8 cellular contexts compared by ENCODE assay signal in genomic region chr16:21156767-21157467, GRCh38. TPM values are rescaled to one million over a fixed set of nuclear protein-coding genes. Genes with fewer than 3 reads are reported as not detected.
A peak's percentile ranks its signal among the peaks of the same experiment; 100 is the strongest.
DNase-seq lines count a peak whose midpoint lies in the region; ATAC-seq and TF ChIP-seq lines count a peak whose summit lies in the region.

No MANE protein-coding gene starts in this region.

- DNase-seq in BJ (ENCODE audit: low read depth) = no peak
- DNase-seq in GM19240 (ENCODE audit: insufficient read length, low spot score) = peak; percentile 24
- DNase-seq in NCI-H345 (lab: John Stamatoyannopoulos, UW) = peak; percentile 63
- no peak for DNase-seq in ascending aorta (ENCODE audit: low spot score in 2 of 2)
- peak; percentile 76 for DNase-seq in hepatic stellate cell (ENCODE audit: low spot score)
- no peak for DNase-seq in sciatic nerve (ENCODE audit: low spot score)

- H3K27me3 ChIP-seq in BJ (ENCODE audit: control insufficient read depth, insufficient read depth, low read length) = no peaks in the 10 kb centered on the region
- H3K27me3 ChIP-seq in ascending aorta = no peaks in the 10 kb centered on the region

- H3K4me3 ChIP-seq in BJ (ENCODE audit: low read depth, low read length) = no peak overlapping the region
- no peak overlapping the region for H3K4me3 ChIP-seq in ascending aorta

- no peak overlapping the region for H3K27ac ChIP-seq in ascending aorta

- H3K4me1 ChIP-seq in ascending aorta = peaks cover 10 to 13% of the 10 kb centered on the region in 2 donors

- CTCF ChIA-PET in BJ (lab: Yijun Ruan, JAX) = interaction anchor here (0.6 to 4.0 kb wide), 19 partner anchors 9 to 1535 kb away, joined by 3 to 39 read pairs (median 3); partner anchors contain the start of genes CRYM and DCUN1D3

- H3K9me3 ChIP-seq in ascending aorta = no peaks in the 10 kb centered on the region

- peaks cover 2% of the 10 kb centered on the region; the same call in 1 of the 2 replicates for H3K36me3 ChIP-seq in BJ (ENCODE audit: control insufficient read depth, insufficient read depth, low read length)
- no peaks in the 10 kb centered on the region for H3K36me3 ChIP-seq in ascending aorta

- peak; percentile 70 for TF ChIP-seq CTCF in BJ (IDR thresholded peaks at IDR 0.05; ENCODE audit: insufficient read depth, low read depth, low read length)
- TF ChIP-seq CTCF in ascending aorta (IDR thresholded peaks at IDR 0.05) = peak; percentile 54 to 66 (median 59)

- intact Hi-C loops in ascending aorta (cut with DNase I) (loop anchor here (1.0 to 10.0 kb wide), 4 partner anchors 31 to 1988 kb away; partner anchors contain the start of genes DCUN1D3, LYRM1 and USP31), sciatic nerve (cut with DNase I) (no loop called here)

- ATAC-seq in sciatic nerve (peak; percentile 63), HG03280 (IDR thresholded peaks at IDR 0.05; ENCODE audit: unreplicated experiment) (no peak), GM19328 (IDR thresholded peaks at IDR 0.05; ENCODE audit: unreplicated experiment) (no peak)

- POLR2A ChIA-PET in BJ (lab: Charles Lee) = no interaction called here

RNA-seq across cellular contexts. Expression of gene LDAF1, which starts 1.6 kb away (rescaled TPM):
- polyA plus RNA-seq in BJ (2011; rRNA removed) = 28.1 and 31.1 TPM in 2 replicates
- polyA minus RNA-seq in BJ (2011; rRNA and poly(A)+ RNA removed) = 15.3 and 28.7 TPM in 2 replicates
- total RNA-seq in ascending aorta = 23.5 TPM
- 29.7 TPM for total RNA-seq in sciatic nerve

RNA-seq across cellular contexts. Expression of gene DNAH3, which starts 6.3 kb away (rescaled TPM):
- polyA plus RNA-seq in BJ (2011; rRNA removed) = not detected in 2 replicates
- not detected in 2 replicates for polyA minus RNA-seq in BJ (2011; rRNA and poly(A)+ RNA removed)
- total RNA-seq in ascending aorta (0.32 TPM), sciatic nerve (0.36 TPM)

RNA-seq across cellular contexts. Expression of gene ZP2, which starts 54.5 kb away (rescaled TPM):
- not detected in 2 replicates for polyA plus RNA-seq in BJ (2011; rRNA removed)
- not detected in 2 replicates for polyA minus RNA-seq in BJ (2011; rRNA and poly(A)+ RNA removed)
- total RNA-seq in ascending aorta = not detected
- total RNA-seq in sciatic nerve = not detected

Comparison
In these comparisons a context has a peak if more than half of its experiments do, and no peak if none do; other contexts are left out.
1. DNase-seq: peak in GM19240 (single experiment), NCI-H345 (single experiment) and hepatic stellate cell (single experiment); none in BJ (single experiment), ascending aorta (0 of 2) and sciatic nerve (single experiment).